ENCODE assay signal across 11 cellular contexts in genomic region chr7:77329466-77330168, GRCh38.
DNase-seq lines count a peak whose midpoint lies in the region; ATAC-seq and TF ChIP-seq lines count a peak whose summit lies in the region.
"Had no signal": no experiment of that assay in that cellular context is flagged by ENCODE, and none has a peak within 500 bp of the region (broad histone marks: within the 10 kb centered on the region; RNA-seq: fewer than 3 reads in every experiment).

No MANE protein-coding gene starts in this region.

- H3K9me3 ChIP-seq in thyroid gland = no peaks in the 10 kb centered on the region

- TF ChIP-seq CTCF in thyroid gland (IDR thresholded peaks at IDR 0.05) = no peak

- peaks cover 59 to 63% of the 10 kb centered on the region in 2 donors for H3K4me1 ChIP-seq in thyroid gland

- H3K36me3 Mint-ChIP-seq in activated T-cell treated with anti-CD3 and anti-CD28 coated beads, Interleukin-2, amount 50 U/mL, for 24 hours (ENCODE audit: low read depth) = no peaks in the 10 kb centered on the region
- peaks cover 1% of the 10 kb centered on the region for H3K36me3 Mint-ChIP-seq in central memory CD8-positive, alpha-beta T cell (ENCODE audit: insufficient read depth)

- H3K4me3 ChIP-seq in thyroid gland (replicated peaks in 1 of 3) = no peak overlapping the region

- peaks cover 57% of the 10 kb centered on the region for H3K4me1 Mint-ChIP-seq in activated T-cell treated with anti-CD3 and anti-CD28 coated beads, Interleukin-2, amount 50 U/mL, for 24 hours (ENCODE audit: low read depth)
- peaks cover 52% of the 10 kb centered on the region for H3K4me1 Mint-ChIP-seq in central memory CD8-positive, alpha-beta T cell

- H3K4me3 Mint-ChIP-seq in activated T-cell treated with anti-CD3 and anti-CD28 coated beads, Interleukin-2, amount 50 U/mL, for 24 hours = peak overlapping the region; percentile 39
- H3K4me3 Mint-ChIP-seq in central memory CD8-positive, alpha-beta T cell = peak overlapping the region; percentile 7
- H3K4me3 Mint-ChIP-seq: H9 had no signal

- no peak for TF ChIP-seq POLR2A in thyroid gland (IDR thresholded peaks at IDR 0.05)

- intact Hi-C loops in thyroid gland (cut with DNase I) = loop anchor here (5.0 to 10.0 kb wide), 2 partner anchors 85 to 202 kb away; no protein-coding TSS in a partner anchor

- H3K9me3 Mint-ChIP-seq in activated T-cell treated with anti-CD3 and anti-CD28 coated beads, Interleukin-2, amount 50 U/mL, for 24 hours = no peaks in the 10 kb centered on the region
- H3K9me3 Mint-ChIP-seq in central memory CD8-positive, alpha-beta T cell = no peaks in the 10 kb centered on the region
- H3K9me3 Mint-ChIP-seq: H9 had no signal

- peak overlapping the region; percentile 89 to 96 (median 95) for H3K27ac ChIP-seq in thyroid gland

- peak overlapping the region; percentile 86 for H3K27ac Mint-ChIP-seq in activated T-cell treated with anti-CD3 and anti-CD28 coated beads, Interleukin-2, amount 50 U/mL, for 24 hours
- H3K27ac Mint-ChIP-seq in central memory CD8-positive, alpha-beta T cell (ENCODE audit: low read depth) = peak overlapping the region; percentile 74
- H3K27ac Mint-ChIP-seq: H9 had no signal

- 93 to 95% methylated on average over 4 of the region's 4 CpGs for WGBS in thyroid gland, 2 donors

- no peaks in the 10 kb centered on the region for H3K27me3 Mint-ChIP-seq in activated T-cell treated with anti-CD3 and anti-CD28 coated beads, Interleukin-2, amount 50 U/mL, for 24 hours
- no peaks in the 10 kb centered on the region for H3K27me3 Mint-ChIP-seq in central memory CD8-positive, alpha-beta T cell

- no peaks in the 10 kb centered on the region for H3K27me3 ChIP-seq in thyroid gland

- ATAC-seq in HG03196 (IDR thresholded peaks at IDR 0.05; ENCODE audit: unreplicated experiment) = peak; percentile 19
- ATAC-seq in central memory CD8-positive, alpha-beta T cell (replicated peaks; ENCODE audit: extremely low read depth, poor library complexity, severe bottlenecking) = no peak
- no peak for ATAC-seq in HG03139 (IDR thresholded peaks at IDR 0.05; ENCODE audit: unreplicated experiment)
- ATAC-seq: HepG2 had no signal

- DNase-seq in activated T-cell treated with anti-CD3 and anti-CD28 coated beads, Interleukin-2, amount 50 U/mL, for 24 hours = no peak
- no peak for DNase-seq in activated T-cell treated with anti-CD3 and anti-CD28 coated beads, Interleukin-2, amount 50 U/mL, for 1 hour
- no peak for DNase-seq in central memory CD8-positive, alpha-beta T cell (ENCODE audit: low spot score in 2 of 2)
- DNase-seq in thyroid gland (no peak), NCI-H524 (lab: John Stamatoyannopoulos, UW) (no peak)
- no peak for DNase-seq in activated CD4-positive, alpha-beta T cell treated with anti-CD3 and anti-CD28 coated beads, Interleukin-2, amount 50 U/mL, for 4 hours
- DNase-seq: H9, NCI-H510A treated with DMSO at 0.1 percent for 48 hours had no signal

- H3K36me3 ChIP-seq in thyroid gland = no peaks in the 10 kb centered on the region
